ENCODE assay signal across 9 cellular contexts in the genomic region with DNA sequence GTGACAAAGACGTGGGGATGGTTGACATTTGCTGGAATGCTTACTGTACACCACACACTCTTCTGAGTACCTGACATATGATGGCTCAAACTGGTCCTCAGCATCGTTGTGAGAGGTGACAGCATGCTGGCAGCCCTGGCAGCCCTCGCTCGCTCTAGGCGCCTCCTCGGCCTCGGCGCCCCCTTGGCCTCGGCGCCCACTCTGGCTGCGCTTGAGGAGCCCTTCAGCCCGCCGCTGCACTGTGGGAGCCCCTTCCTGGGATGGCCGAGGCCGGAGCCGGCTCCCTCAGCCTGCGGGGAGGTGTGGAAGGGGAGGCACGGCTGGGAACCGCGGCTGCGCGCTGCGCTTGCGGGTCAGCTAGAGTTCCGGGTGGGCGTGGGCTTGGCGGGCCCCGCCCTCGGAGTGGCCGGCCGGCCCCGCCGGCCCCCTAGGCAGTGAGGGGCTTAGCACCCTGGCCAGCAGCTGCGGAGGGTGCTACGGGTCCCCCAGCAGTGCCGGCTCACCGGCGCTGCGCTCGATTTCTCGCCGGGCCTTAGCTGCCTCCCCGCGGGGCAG. TPM values are rescaled to one million over a fixed set of nuclear protein-coding genes. Genes with fewer than 3 reads are reported as not detected.
DNase-seq lines count a peak whose midpoint lies in the region; ATAC-seq and TF ChIP-seq lines count a peak whose summit lies in the region.
"Not testable (repeated sequence)": the region's sequence is repeated elsewhere in the genome, so short reads cannot be mapped to it uniquely, and the experiment has no call there.
"Had no signal": no experiment of that assay in that cellular context is flagged by ENCODE, and none has a peak within 500 bp of the region (broad histone marks: within the 10 kb centered on the region; RNA-seq: fewer than 3 reads in every experiment).

No MANE protein-coding gene starts in this region.

- ATAC-seq in right cardiac atrium = not testable (repeated sequence)

- not testable (repeated sequence) for H3K4me2 ChIP-seq in trophoblast cell (ENCODE audit: low read length)

- TF ChIP-seq POLR2A in spleen (IDR thresholded peaks at IDR 0.05) = not testable (repeated sequence)

- H3K27ac ChIP-seq in VCaP = peak overlapping the region; percentile 3; the same call in 1 of the 2 replicates
- H3K27ac ChIP-seq in right cardiac atrium (ENCODE audit: low read length); trophoblast cell (ENCODE audit: low read depth, low read length); spleen: not testable (repeated sequence)

- H3K14ac ChIP-seq in trophoblast cell (ENCODE audit: low read length) = not testable (repeated sequence)

- not testable (repeated sequence) for DNase-seq in H7
- DNase-seq in NCI-H2227 (lab: John Stamatoyannopoulos, UW; ENCODE audit: unreplicated experiment) = peak; percentile 31
- peak; percentile 16 for DNase-seq in NCI-H510A (lab: John Stamatoyannopoulos, UW)
- DNase-seq in right cardiac atrium = peak in 2 of 3 donors; percentile 32 to 45
- DNase-seq in trophoblast cell = peak; percentile 59 to 70
- peak; percentile 70 for DNase-seq in spleen

- H2BK120ac ChIP-seq in trophoblast cell (ENCODE audit: insufficient read depth, low read length, poor library complexity) = not testable (repeated sequence)

- not testable (repeated sequence) for H3K23ac ChIP-seq in trophoblast cell (ENCODE audit: low read length)

- not testable (repeated sequence) for H3K18ac ChIP-seq in trophoblast cell (ENCODE audit: low read length)

- H4K12ac ChIP-seq in trophoblast cell (ENCODE audit: low read depth, low read length) = not testable (repeated sequence)

- H4K8ac ChIP-seq in trophoblast cell (ENCODE audit: low read depth, low read length) = not testable (repeated sequence)

- WGBS in right cardiac atrium = 94% methylated on average over 44 of the region's 44 CpGs
- WGBS in trophoblast cell (ENCODE audit: extremely low coverage, insufficient coverage, insufficient read length) = no CpG with 5 or more reads among the region's 44 CpGs
- 95 to 98% (median 96%) methylated on average over 29 to 44 of the region's 44 CpGs for WGBS in spleen, 5 donors

- not testable (repeated sequence) for H3K9me3 ChIP-seq in right cardiac atrium (ENCODE audit: control insufficient read depth, low read length); trophoblast cell (ENCODE audit: insufficient read depth, low read depth, low read length); spleen

- not testable (repeated sequence) for H3K36me3 ChIP-seq in H7 (replicated peaks; ENCODE audit: control insufficient read depth, insufficient read depth, low read length); trophoblast cell (ENCODE audit: control insufficient read depth in 1 of 2, insufficient read depth in 2 of 2, low read length in 2 of 2); spleen

- H3K27me3 ChIP-seq in H7 (ENCODE audit: control insufficient read depth, insufficient read depth, low read length); right cardiac atrium (ENCODE audit: control insufficient read depth, insufficient read depth); trophoblast cell (ENCODE audit: insufficient read depth, low read length); spleen (replicated peaks in 1 of 7): not testable (repeated sequence)

- not testable (repeated sequence) for H3K4ac ChIP-seq in trophoblast cell (ENCODE audit: low read depth, low read length)

- H3K4me3 ChIP-seq in H7 (ENCODE audit: insufficient read depth, low read depth, low read length) = peak overlapping the region; percentile 6; the same call in 1 of the 2 replicates
- H3K4me3 ChIP-seq in right cardiac atrium (ENCODE audit: low read length); trophoblast cell (ENCODE audit: low read depth, low read length); spleen: not testable (repeated sequence)

- not testable (repeated sequence) for H3K9ac ChIP-seq in trophoblast cell (ENCODE audit: low read length)

- not testable (repeated sequence) for TF ChIP-seq CTCF in VCaP (conservative IDR thresholded peaks at IDR 0.05); spleen (IDR thresholded peaks at IDR 0.05 in 8 of 11, conservative IDR thresholded peaks at IDR 0.05 in 3 of 11)

- not testable (repeated sequence) for H3K79me2 ChIP-seq in trophoblast cell (ENCODE audit: control insufficient read depth, insufficient read depth, low read length, poor library complexity)

- not testable (repeated sequence) for H2BK12ac ChIP-seq in trophoblast cell (ENCODE audit: low read length)

- H4K91ac ChIP-seq in trophoblast cell (ENCODE audit: low read depth, low read length) = not testable (repeated sequence)

- H2BK5ac ChIP-seq in trophoblast cell (ENCODE audit: low read depth, low read length, poor library complexity) = not testable (repeated sequence)

- H2AK5ac ChIP-seq in trophoblast cell (ENCODE audit: low read length) = not testable (repeated sequence)

- H2AFZ ChIP-seq in trophoblast cell (ENCODE audit: insufficient read depth, low read length, poor library complexity) = not testable (repeated sequence)

- not testable (repeated sequence) for H3K79me1 ChIP-seq in trophoblast cell (ENCODE audit: low read length)

- not testable (repeated sequence) for H3K4me1 ChIP-seq in right cardiac atrium (ENCODE audit: control insufficient read depth, insufficient read depth, low read length); trophoblast cell (ENCODE audit: control insufficient read depth in 1 of 2, insufficient read depth in 2 of 2, low read length in 2 of 2)
- H3K4me1 ChIP-seq in spleen = peaks cover 0 to 14% (median 0%) of the 10 kb centered on the region in 6 donors

- intact Hi-C loops in right cardiac atrium (cut with DNase I); spleen (cut with DNase I; ENCODE audit: low total_unique reads): not testable (repeated sequence)

RNA-seq across cellular contexts. Expression of a gene that starts 42.2 kb away (rescaled TPM):
- 1.5 and 1.7 TPM in 2 replicates for total RNA-seq in H7 (2014; rRNA removed; shearing (Covaris generic))
- total RNA-seq in right cardiac atrium = 1 to 10 TPM; 3.0 to 9.6 (median 6.3) TPM
- polyA plus RNA-seq in right cardiac atrium = 3.8 TPM
- 0.35 and 0.48 TPM in 2 replicates for polyA plus RNA-seq in trophoblast cell (2013)
- 10 to 100 TPM in 2 of 7 donors, 1 to 10 TPM in 5; 1.7 to 12.2 (median 8.1) TPM for total RNA-seq in spleen
- polyA plus RNA-seq in spleen = 1 to 10 TPM; 2.0 to 4.1 (median 2.8) TPM
- total RNA-seq: Daoy had no signal
- polyA plus RNA-seq: CD14-positive monocyte had no signal
